17 cellular contexts compared by ENCODE assay signal in genomic region chr15:101436526-101436925, GRCh38.
"Had no signal": no experiment of that assay in that cellular context is flagged by ENCODE, and none has a peak within 500 bp of the region (broad histone marks: within the 10 kb centered on the region; RNA-seq: fewer than 3 reads in every experiment).

No MANE protein-coding gene starts in this region.

- ATAC-seq: effector memory CD8-positive, alpha-beta T cell; left colon; naive thymus-derived CD4-positive, alpha-beta T cell had no signal

- H3K36me3 ChIP-seq: esophagus squamous epithelium, neutrophil, tibial artery, upper lobe of left lung, uterus had no signal

- H3K36me3 Mint-ChIP-seq: naive thymus-derived CD4-positive, alpha-beta T cell had no signal

- H3K27me3 ChIP-seq: hepatocyte, stomach, upper lobe of left lung, uterus had no signal

- H3K4me3 Mint-ChIP-seq: effector memory CD8-positive, alpha-beta T cell; naive thymus-derived CD4-positive, alpha-beta T cell; nephron progenitor cell had no signal

- H3K27ac ChIP-seq: esophagus squamous epithelium, hepatocyte, neutrophil, stomach, tibial artery, upper lobe of left lung, uterus had no signal

- H3K4me3 ChIP-seq: esophagus squamous epithelium, hepatocyte, stomach, tibial artery, upper lobe of left lung, uterus had no signal

- H3K9me3 ChIP-seq: esophagus squamous epithelium, neutrophil, stomach, tibial artery, upper lobe of left lung, uterus had no signal

- H3K27ac Mint-ChIP-seq: effector memory CD8-positive, alpha-beta T cell; naive thymus-derived CD4-positive, alpha-beta T cell; nephron progenitor cell had no signal

- H3K4me2 ChIP-seq: hepatocyte had no signal

- H3K9me3 Mint-ChIP-seq: effector memory CD8-positive, alpha-beta T cell had no signal

- H3K4me1 ChIP-seq: uterus had no signal

- FAIRE-seq: kidney, small intestine had no signal

- DNase-seq: effector memory CD8-positive, alpha-beta T cell; esophagus squamous epithelium; foreskin fibroblast; left colon; mammary epithelial cell; nephron progenitor cell; small intestine; stimulated activated CD4-positive, alpha-beta T cell treated with anti-CD3 and anti-CD28 coated beads, Interleukin-12 subunit alpha, Interleukin-12 subunit beta, amount 100 ng/mL, for 4 hours; stimulated activated naive CD4-positive, alpha-beta T cell; tibial artery; upper lobe of left lung; uterus had no signal
